1 cellular context compared by ENCODE assay signal in genomic region chr19:50896591-50897190, GRCh38.
TF ChIP-seq lines count a peak whose summit lies in the region.

No MANE protein-coding gene starts in this region.

TF ChIP-seq in K562, 482 proteins besides CTCF, POLR2A, EP300 and RAD21 (continued from another document and continues in another):
- TF ChIP-seq CEBPZ (IDR thresholded peaks at IDR 0.05; ENCODE audit: borderline replicate concordance, low read depth, low read length) (no peak), L3MBTL2 (IDR thresholded peaks at IDR 0.05) (peak; percentile 78), MAX (CRISPR knock-in tag; IDR thresholded peaks at IDR 0.05) (peak; percentile 71), ZNF586 (CRISPR knock-in tag; conservative IDR thresholded peaks at IDR 0.05) (no peak), ZBTB34 (CRISPR knock-in tag; IDR thresholded peaks at IDR 0.05) (no peak), ZKSCAN8 (CRISPR knock-in tag; IDR thresholded peaks at IDR 0.05) (no peak), MECOM (CRISPR knock-in tag; IDR thresholded peaks at IDR 0.05) (no peak), ELK3 (CRISPR knock-in tag; IDR thresholded peaks at IDR 0.05) (no peak), TCF15 (CRISPR knock-in tag; IDR thresholded peaks at IDR 0.05) (no peak), NFIX (CRISPR knock-in tag; IDR thresholded peaks at IDR 0.05; ENCODE audit: low read depth) (no peak), CBX1 (IDR thresholded peaks at IDR 0.05; ENCODE audit: low read depth) (no peak), NR4A1 (CRISPR knock-in tag; IDR thresholded peaks at IDR 0.05) (no peak), NR4A1 (tag; IDR thresholded peaks at IDR 0.05) (no peak), KDM1A (IDR thresholded peaks at IDR 0.05) (no peak), E2F8 (IDR thresholded peaks at IDR 0.05; ENCODE audit: low read depth, partially characterized antibody) (no peak), TCF3 (CRISPR knock-in tag; IDR thresholded peaks at IDR 0.05) (peak; percentile 71), USF1 (CRISPR knock-in tag; IDR thresholded peaks at IDR 0.05) (peak; percentile 97), TBL1XR1 (IDR thresholded peaks at IDR 0.05; ENCODE audit: low read length in 2 of 2) (0 out of 4 replicates have a peak, but pooled peaks of 1 of the 2 experiments have one; percentile 25), ZZZ3 (IDR thresholded peaks at IDR 0.05) (no peak), SNAPC5 (CRISPR knock-in tag; IDR thresholded peaks at IDR 0.05) (no peak), TAF7 (tag; IDR thresholded peaks at IDR 0.05) (no peak), ETV6 (IDR thresholded peaks at IDR 0.05; ENCODE audit: borderline replicate concordance in 1 of 2, low read depth in 2 of 2, low read length in 1 of 2) (no peak), ETV6 (CRISPR knock-in tag; IDR thresholded peaks at IDR 0.05; ENCODE audit: borderline replicate concordance) (no peak), CBX3 (IDR thresholded peaks at IDR 0.05; ENCODE audit: borderline replicate concordance in 1 of 2, low read length in 2 of 2) (no peak), GABPB1 (CRISPR knock-in tag; IDR thresholded peaks at IDR 0.05) (0 out of 2 replicates have a peak, but pooled peaks have one; percentile 29), PRPF4 (IDR thresholded peaks at IDR 0.05; ENCODE audit: insufficient read depth, low read depth, low read length, poor library complexity, severe bottlenecking) (no peak), MITF (IDR thresholded peaks at IDR 0.05) (peak; percentile 94), LCOR (CRISPR knock-in tag; IDR thresholded peaks at IDR 0.05) (no peak), UBTF (IDR thresholded peaks at IDR 0.05; ENCODE audit: borderline replicate concordance in 1 of 2, low read depth in 2 of 2, low read length in 2 of 2) (no peak), NR0B1 (IDR thresholded peaks at IDR 0.05; ENCODE audit: partially characterized antibody) (no peak), THRAP3 (IDR thresholded peaks at IDR 0.05; ENCODE audit: borderline replicate concordance) (no peak), CBX8 (IDR thresholded peaks at IDR 0.05; ENCODE audit: borderline replicate concordance, extremely low read depth, low read depth, low read length, poor library complexity, severe bottlenecking) (no peak), GATA2 (CRISPR knock-in tag; IDR thresholded peaks at IDR 0.05) (no peak), HIVEP1 (CRISPR knock-in tag; IDR thresholded peaks at IDR 0.05) (no peak), ELK1 (CRISPR knock-in tag; IDR thresholded peaks at IDR 0.05) (no peak), MTA1 (IDR thresholded peaks at IDR 0.05; ENCODE audit: borderline replicate concordance) (0 out of 2 replicates have a peak, but pooled peaks have one; percentile 38), CEBPB (tag; IDR thresholded peaks at IDR 0.05) (peak; percentile 24; the same call in 1 of the 2 replicates), MEF2D (tag; conservative IDR thresholded peaks at IDR 0.05; ENCODE audit: low read depth) (peak; percentile 25; the same call in 1 of the 2 replicates), SRSF9 (IDR thresholded peaks at IDR 0.05; ENCODE audit: borderline replicate concordance, low read depth, low read length) (no peak), E2F1 (CRISPR knock-in tag; IDR thresholded peaks at IDR 0.05) (no peak), MED1 (CRISPR knock-in tag; IDR thresholded peaks at IDR 0.05; ENCODE audit: borderline replicate concordance) (no peak), RBM34 (IDR thresholded peaks at IDR 0.05; ENCODE audit: borderline replicate concordance, insufficient read depth, low read length) (no peak), TEAD4 (IDR thresholded peaks at IDR 0.05; ENCODE audit: low read length) (peak; percentile 68; the same call in 1 of the 2 replicates), TEAD4 (CRISPR knock-in tag; IDR thresholded peaks at IDR 0.05; ENCODE audit: borderline replicate concordance) (no peak), SNRNP70 (optimal IDR thresholded peaks at IDR 0.05; ENCODE audit: low read depth, low read length) (no peak)
